ENCODE assay signal across 1 cellular context in the genomic region with DNA sequence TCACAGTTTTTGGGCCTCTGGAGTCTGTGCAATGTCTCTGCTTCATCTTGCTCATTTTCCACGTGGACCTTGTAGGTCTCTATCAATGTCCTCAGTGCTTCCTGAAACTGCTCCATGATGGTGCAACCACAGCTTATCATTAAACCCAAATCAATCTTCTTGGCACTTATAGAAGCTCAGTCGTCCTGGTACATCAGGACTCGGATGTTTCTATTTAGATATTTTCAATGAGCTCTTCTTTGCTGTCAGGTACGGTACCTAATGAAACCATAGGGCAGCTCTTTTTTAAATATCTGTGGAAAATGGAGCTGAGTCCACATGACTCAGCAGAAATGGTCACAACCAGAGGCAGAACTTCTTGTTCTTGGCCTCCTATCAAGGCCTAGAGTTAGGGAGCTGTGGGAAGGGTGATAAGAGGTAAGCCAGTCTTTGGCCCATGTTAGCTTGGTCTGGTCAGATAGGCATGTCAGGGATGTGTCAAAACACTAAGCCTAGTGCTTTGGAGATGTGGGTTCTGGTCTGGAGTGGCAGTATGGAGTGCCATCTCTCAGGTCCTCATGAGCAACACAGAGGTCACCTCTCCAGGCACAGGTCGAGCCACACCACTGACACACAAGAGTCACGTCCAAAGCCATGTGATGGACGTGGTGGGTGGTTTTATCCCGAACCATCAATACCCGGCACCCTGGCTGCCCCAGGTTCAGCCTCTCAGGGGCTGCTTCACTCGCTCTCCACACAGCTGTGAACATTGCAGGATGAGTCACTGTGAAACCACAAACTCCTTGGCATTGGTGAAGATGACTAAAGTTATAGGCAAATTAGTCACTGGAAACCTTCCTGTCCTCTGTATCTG.
TF ChIP-seq lines count a peak whose summit lies in the region.

No MANE protein-coding gene starts in this region.

TF ChIP-seq in K562, 482 proteins besides CTCF, POLR2A, EP300 and RAD21 (continued from another document and continues in another):
- TF ChIP-seq TSHZ1 (CRISPR knock-in tag; IDR thresholded peaks at IDR 0.05) (0 out of 2 replicates have a peak, but pooled peaks have one; percentile 10), GABPA (tag; conservative IDR thresholded peaks at IDR 0.05; ENCODE audit: low read depth) (peak; percentile 46; the same call in 1 of the 2 replicates), CAMTA2 (CRISPR knock-in tag; conservative IDR thresholded peaks at IDR 0.05) (no peak), HOMEZ (CRISPR knock-in tag; IDR thresholded peaks at IDR 0.05) (no peak), CBX3 (IDR thresholded peaks at IDR 0.05; ENCODE audit: borderline replicate concordance in 1 of 2, low read length in 2 of 2) (peak in 1 of 2 experiments; percentile 69; a peak in 2 of 3 replicates), RFX1 (IDR thresholded peaks at IDR 0.05) (no peak), ETV1 (tag; conservative IDR thresholded peaks at IDR 0.05; ENCODE audit: low read depth) (peak; percentile 46), ZBED1 (IDR thresholded peaks at IDR 0.05) (peak; percentile 70; the same call in 1 of the 2 replicates), ETS1 (conservative IDR thresholded peaks at IDR 0.05; ENCODE audit: control insufficient read depth, low read depth, low read length) (no peak), PKNOX1 (IDR thresholded peaks at IDR 0.05) (peak; percentile 93), ZNF324 (CRISPR knock-in tag; IDR thresholded peaks at IDR 0.05) (peak; percentile 52; the same call in 1 of the 2 replicates), KLF16 (IDR thresholded peaks at IDR 0.05) (peak; percentile 74), JUND (IDR thresholded peaks at IDR 0.05; ENCODE audit: borderline replicate concordance, low read depth, low read length) (peak; percentile 98), JUND (tag; IDR thresholded peaks at IDR 0.05; ENCODE audit: borderline replicate concordance, low read depth, low read length) (peak; percentile 97), NBN (IDR thresholded peaks at IDR 0.05; ENCODE audit: low read depth) (peak; percentile 90), KDM4B (IDR thresholded peaks at IDR 0.05; ENCODE audit: borderline replicate concordance in 2 of 2, low read depth in 1 of 2) (no peak), BRD9 (IDR thresholded peaks at IDR 0.05; ENCODE audit: low read depth, partially characterized antibody) (peak; percentile 86), ELF1 (tag; IDR thresholded peaks at IDR 0.05) (peak; percentile 0), CEBPB (tag; IDR thresholded peaks at IDR 0.05) (peak; percentile 92), CHD1 (IDR thresholded peaks at IDR 0.05; ENCODE audit: low read length) (peak; percentile 85), ZFPM2 (CRISPR knock-in tag; IDR thresholded peaks at IDR 0.05) (no peak), ZFP36 (IDR thresholded peaks at IDR 0.05; ENCODE audit: low read depth, low read length, partially characterized antibody) (peak; percentile 3), FOXJ2 (tag; IDR thresholded peaks at IDR 0.05) (no peak; the same call in 1 of the 2 replicates), CBX2 (IDR thresholded peaks at IDR 0.05; ENCODE audit: insufficient read depth, low read length, poor library complexity, severe bottlenecking) (no peak), MAFK (IDR thresholded peaks at IDR 0.05; ENCODE audit: low read length) (peak; percentile 99), HES1 (IDR thresholded peaks at IDR 0.05; ENCODE audit: low read depth) (0 out of 2 replicates have a peak, but pooled peaks have one; percentile 29), SNRNP70 (optimal IDR thresholded peaks at IDR 0.05; ENCODE audit: low read depth, low read length) (no peak)
- TF ChIP-seq, protein P1, sequence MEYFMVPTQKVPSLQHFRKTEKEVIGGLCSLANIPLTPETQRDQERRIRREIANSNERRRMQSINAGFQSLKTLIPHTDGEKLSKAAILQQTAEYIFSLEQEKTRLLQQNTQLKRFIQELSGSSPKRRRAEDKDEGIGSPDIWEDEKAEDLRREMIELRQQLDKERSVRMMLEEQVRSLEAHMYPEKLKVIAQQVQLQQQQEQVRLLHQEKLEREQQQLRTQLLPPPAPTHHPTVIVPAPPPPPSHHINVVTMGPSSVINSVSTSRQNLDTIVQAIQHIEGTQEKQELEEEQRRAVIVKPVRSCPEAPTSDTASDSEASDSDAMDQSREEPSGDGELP (CRISPR knock-in tag; IDR thresholded peaks at IDR 0.05; ENCODE audit: borderline replicate concordance) = peak; percentile 100
- TF ChIP-seq, protein P2, sequence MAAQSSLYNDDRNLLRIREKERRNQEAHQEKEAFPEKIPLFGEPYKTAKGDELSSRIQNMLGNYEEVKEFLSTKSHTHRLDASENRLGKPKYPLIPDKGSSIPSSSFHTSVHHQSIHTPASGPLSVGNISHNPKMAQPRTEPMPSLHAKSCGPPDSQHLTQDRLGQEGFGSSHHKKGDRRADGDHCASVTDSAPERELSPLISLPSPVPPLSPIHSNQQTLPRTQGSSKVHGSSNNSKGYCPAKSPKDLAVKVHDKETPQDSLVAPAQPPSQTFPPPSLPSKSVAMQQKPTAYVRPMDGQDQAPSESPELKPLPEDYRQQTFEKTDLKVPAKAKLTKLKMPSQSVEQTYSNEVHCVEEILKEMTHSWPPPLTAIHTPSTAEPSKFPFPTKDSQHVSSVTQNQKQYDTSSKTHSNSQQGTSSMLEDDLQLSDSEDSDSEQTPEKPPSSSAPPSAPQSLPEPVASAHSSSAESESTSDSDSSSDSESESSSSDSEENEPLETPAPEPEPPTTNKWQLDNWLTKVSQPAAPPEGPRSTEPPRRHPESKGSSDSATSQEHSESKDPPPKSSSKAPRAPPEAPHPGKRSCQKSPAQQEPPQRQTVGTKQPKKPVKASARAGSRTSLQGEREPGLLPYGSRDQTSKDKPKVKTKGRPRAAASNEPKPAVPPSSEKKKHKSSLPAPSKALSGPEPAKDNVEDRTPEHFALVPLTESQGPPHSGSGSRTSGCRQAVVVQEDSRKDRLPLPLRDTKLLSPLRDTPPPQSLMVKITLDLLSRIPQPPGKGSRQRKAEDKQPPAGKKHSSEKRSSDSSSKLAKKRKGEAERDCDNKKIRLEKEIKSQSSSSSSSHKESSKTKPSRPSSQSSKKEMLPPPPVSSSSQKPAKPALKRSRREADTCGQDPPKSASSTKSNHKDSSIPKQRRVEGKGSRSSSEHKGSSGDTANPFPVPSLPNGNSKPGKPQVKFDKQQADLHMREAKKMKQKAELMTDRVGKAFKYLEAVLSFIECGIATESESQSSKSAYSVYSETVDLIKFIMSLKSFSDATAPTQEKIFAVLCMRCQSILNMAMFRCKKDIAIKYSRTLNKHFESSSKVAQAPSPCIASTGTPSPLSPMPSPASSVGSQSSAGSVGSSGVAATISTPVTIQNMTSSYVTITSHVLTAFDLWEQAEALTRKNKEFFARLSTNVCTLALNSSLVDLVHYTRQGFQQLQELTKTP (IDR thresholded peaks at IDR 0.05; ENCODE audit: low read depth in 1 of 2, partially characterized antibody in 2 of 2) = peak in 1 of 2 experiments; percentile 44
- TF ChIP-seq, protein P3, sequence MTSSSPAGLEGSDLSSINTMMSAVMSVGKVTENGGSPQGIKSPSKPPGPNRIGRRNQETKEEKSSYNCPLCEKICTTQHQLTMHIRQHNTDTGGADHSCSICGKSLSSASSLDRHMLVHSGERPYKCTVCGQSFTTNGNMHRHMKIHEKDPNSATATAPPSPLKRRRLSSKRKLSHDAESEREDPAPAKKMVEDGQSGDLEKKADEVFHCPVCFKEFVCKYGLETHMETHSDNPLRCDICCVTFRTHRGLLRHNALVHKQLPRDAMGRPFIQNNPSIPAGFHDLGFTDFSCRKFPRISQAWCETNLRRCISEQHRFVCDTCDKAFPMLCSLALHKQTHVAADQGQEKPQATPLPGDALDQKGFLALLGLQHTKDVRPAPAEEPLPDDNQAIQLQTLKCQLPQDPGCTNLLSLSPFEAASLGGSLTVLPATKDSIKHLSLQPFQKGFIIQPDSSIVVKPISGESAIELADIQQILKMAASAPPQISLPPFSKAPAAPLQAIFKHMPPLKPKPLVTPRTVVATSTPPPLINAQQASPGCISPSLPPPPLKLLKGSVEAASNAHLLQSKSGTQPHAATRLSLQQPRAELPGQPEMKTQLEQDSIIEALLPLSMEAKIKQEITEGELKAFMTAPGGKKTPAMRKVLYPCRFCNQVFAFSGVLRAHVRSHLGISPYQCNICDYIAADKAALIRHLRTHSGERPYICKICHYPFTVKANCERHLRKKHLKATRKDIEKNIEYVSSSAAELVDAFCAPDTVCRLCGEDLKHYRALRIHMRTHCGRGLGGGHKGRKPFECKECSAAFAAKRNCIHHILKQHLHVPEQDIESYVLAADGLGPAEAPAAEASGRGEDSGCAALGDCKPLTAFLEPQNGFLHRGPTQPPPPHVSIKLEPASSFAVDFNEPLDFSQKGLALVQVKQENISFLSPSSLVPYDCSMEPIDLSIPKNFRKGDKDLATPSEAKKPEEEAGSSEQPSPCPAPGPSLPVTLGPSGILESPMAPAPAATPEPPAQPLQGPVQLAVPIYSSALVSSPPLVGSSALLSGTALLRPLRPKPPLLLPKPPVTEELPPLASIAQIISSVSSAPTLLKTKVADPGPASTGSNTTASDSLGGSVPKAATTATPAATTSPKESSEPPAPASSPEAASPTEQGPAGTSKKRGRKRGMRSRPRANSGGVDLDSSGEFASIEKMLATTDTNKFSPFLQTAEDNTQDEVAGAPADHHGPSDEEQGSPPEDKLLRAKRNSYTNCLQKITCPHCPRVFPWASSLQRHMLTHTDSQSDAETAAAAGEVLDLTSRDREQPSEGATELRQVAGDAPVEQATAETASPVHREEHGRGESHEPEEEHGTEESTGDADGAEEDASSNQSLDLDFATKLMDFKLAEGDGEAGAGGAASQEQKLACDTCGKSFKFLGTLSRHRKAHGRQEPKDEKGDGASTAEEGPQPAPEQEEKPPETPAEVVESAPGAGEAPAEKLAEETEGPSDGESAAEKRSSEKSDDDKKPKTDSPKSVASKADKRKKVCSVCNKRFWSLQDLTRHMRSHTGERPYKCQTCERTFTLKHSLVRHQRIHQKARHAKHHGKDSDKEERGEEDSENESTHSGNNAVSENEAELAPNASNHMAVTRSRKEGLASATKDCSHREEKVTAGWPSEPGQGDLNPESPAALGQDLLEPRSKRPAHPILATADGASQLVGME (CRISPR knock-in tag; IDR thresholded peaks at IDR 0.05) = peak; percentile 91
